ENCODE assay signal across 1 cellular context in the genomic region with DNA sequence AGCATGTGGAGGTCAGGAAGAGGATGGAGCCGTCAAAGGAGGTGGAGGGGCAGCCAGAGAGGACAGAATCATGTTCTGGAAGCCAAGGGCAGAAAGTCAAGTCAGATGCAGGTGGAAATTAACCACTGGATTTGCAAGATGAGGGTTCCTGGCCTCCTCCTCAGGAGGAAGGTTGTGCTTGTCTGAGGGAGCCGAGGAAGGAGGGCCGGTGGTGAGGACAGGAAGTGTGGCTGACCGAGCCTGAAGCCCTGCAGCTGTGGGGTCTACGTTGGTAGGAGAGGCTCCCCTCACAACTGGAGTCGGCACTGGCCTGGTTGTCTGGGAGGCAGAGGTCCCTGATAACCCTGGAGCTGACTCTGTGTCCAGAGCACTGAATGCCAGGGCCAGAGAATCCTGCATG.
TF ChIP-seq lines count a peak whose summit lies in the region.

No MANE protein-coding gene starts in this region.

TF ChIP-seq in GM12878, 131 proteins besides CTCF, POLR2A, EP300 and RAD21:
- peak; percentile 20; the same call in 1 of the 2 replicates for TF ChIP-seq RUNX3 (IDR thresholded peaks at IDR 0.05; ENCODE audit: low read length)
- TF ChIP-seq, protein P1, sequence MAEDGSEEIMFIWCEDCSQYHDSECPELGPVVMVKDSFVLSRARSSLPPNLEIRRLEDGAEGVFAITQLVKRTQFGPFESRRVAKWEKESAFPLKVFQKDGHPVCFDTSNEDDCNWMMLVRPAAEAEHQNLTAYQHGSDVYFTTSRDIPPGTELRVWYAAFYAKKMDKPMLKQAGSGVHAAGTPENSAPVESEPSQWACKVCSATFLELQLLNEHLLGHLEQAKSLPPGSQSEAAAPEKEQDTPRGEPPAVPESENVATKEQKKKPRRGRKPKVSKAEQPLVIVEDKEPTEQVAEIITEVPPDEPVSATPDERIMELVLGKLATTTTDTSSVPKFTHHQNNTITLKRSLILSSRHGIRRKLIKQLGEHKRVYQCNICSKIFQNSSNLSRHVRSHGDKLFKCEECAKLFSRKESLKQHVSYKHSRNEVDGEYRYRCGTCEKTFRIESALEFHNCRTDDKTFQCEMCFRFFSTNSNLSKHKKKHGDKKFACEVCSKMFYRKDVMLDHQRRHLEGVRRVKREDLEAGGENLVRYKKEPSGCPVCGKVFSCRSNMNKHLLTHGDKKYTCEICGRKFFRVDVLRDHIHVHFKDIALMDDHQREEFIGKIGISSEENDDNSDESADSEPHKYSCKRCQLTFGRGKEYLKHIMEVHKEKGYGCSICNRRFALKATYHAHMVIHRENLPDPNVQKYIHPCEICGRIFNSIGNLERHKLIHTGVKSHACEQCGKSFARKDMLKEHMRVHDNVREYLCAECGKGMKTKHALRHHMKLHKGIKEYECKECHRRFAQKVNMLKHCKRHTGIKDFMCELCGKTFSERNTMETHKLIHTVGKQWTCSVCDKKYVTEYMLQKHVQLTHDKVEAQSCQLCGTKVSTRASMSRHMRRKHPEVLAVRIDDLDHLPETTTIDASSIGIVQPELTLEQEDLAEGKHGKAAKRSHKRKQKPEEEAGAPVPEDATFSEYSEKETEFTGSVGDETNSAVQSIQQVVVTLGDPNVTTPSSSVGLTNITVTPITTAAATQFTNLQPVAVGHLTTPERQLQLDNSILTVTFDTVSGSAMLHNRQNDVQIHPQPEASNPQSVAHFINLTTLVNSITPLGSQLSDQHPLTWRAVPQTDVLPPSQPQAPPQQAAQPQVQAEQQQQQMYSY (CRISPR knock-in tag; IDR thresholded peaks at IDR 0.05): no peak
